ENCODE assay signal across 16 cellular contexts in genomic region chr3:183227586-183227985, GRCh38.
"Had no signal": no experiment of that assay in that cellular context is flagged by ENCODE, and none has a peak within 500 bp of the region (broad histone marks: within the 10 kb centered on the region; RNA-seq: fewer than 3 reads in every experiment).

No MANE protein-coding gene starts in this region.

- DNase-seq: activated B cell treated with CpG ODN at 0.5 μM for 24 hours; activated naive CD4-positive, alpha-beta T cell; aorta; brain microvascular endothelial cell; central memory CD4-positive, alpha-beta T cell; endodermal cell; foreskin fibroblast; occipital lobe; retina; stimulated activated naive CD4-positive, alpha-beta T cell treated with Interleukin-2 at 50 U/mL for 16 hours; SW 1271; transverse colon had no signal

- H3K27ac ChIP-seq: brain microvascular endothelial cell, epithelial cell of prostate, suprapubic skin, transverse colon, vagina had no signal

- H3K9me3 Mint-ChIP-seq: activated B cell treated with CpG ODN at 0.5 μM for 24 hours, endodermal cell, memory B cell had no signal

- H3K27ac Mint-ChIP-seq: activated B cell treated with CpG ODN at 0.5 μM for 24 hours, endodermal cell, memory B cell had no signal

- H3K9me3 ChIP-seq: suprapubic skin, transverse colon, vagina had no signal

- H3K36me3 ChIP-seq: brain microvascular endothelial cell, suprapubic skin, transverse colon, vagina had no signal

- H3K4me1 Mint-ChIP-seq: endodermal cell had no signal

- H3K4me1 ChIP-seq: suprapubic skin, transverse colon, vagina had no signal

- H3K36me3 Mint-ChIP-seq: memory B cell had no signal

- H3K4me3 ChIP-seq: suprapubic skin, transverse colon, vagina had no signal

- H3K27me3 ChIP-seq: brain microvascular endothelial cell, suprapubic skin, transverse colon, vagina had no signal

- H3K4me3 Mint-ChIP-seq: activated B cell treated with CpG ODN at 0.5 μM for 24 hours, endodermal cell, memory B cell had no signal
